In genomic region chr11:63858628-63859550, GRCh38 we compare ENCODE assay signal across 12 cellular contexts. TPM values are rescaled to one million over a fixed set of nuclear protein-coding genes. Genes with fewer than 3 reads are reported as not detected.
DNase-seq lines count a peak whose midpoint lies in the region; ATAC-seq and TF ChIP-seq lines count a peak whose summit lies in the region.
"Had no signal": no experiment of that assay in that cellular context is flagged by ENCODE, and none has a peak within 500 bp of the region (broad histone marks: within the 10 kb centered on the region; RNA-seq: fewer than 3 reads in every experiment).

No MANE protein-coding gene starts in this region.

- H3K9ac ChIP-seq in IMR-90 (ENCODE audit: low read depth, low read length) (no peak overlapping the region), smooth muscle cell (ENCODE audit: low read depth) (no peak overlapping the region)

- DNase-seq in IMR-90 (peak; percentile 90), amniotic epithelial cell (ENCODE audit: low read depth) (peak; percentile 99), right cardiac atrium (peak; percentile 44 to 74 (median 72)), smooth muscle cell (lab: John Stamatoyannopoulos, UW; ENCODE audit: unreplicated experiment) (no peak), T1000 (lab: John Stamatoyannopoulos, UW) (no peak), NCI-H526 (lab: John Stamatoyannopoulos, UW) (no peak), middle frontal gyrus (ENCODE audit: extremely low spot score, low spot score) (no peak), GM19238 (ENCODE audit: insufficient read length, low spot score) (no peak)
- DNase-seq: activated naive CD4-positive, alpha-beta T cell treated with Interleukin-2 at 50 U/mL for 16 hours; stimulated activated CD4-positive, alpha-beta T cell treated with anti-CD3 and anti-CD28 coated beads, Interleukin-15, amount 100 ng/mL, for 24 hours had no signal

- POLR2A ChIA-PET in IMR-90 (lab: Charles Lee; ENCODE audit: unreplicated experiment), result no interaction called here

- H3K79me1 ChIP-seq in IMR-90 (ENCODE audit: low read depth in 1 of 2, low read length in 2 of 2), result peaks cover 33 to 71% of the 10 kb centered on the region in 2 experiments

- no peak overlapping the region for H4K5ac ChIP-seq in IMR-90 (ENCODE audit: low read depth, low read length)

- CTCF ChIA-PET in IMR-90 (lab: Yijun Ruan, JAX), result interaction anchor here (1.0 kb wide), 1 partner anchor 13 kb away, joined by 5 read pairs; no protein-coding TSS in a partner anchor

- H2BK20ac ChIP-seq in IMR-90 (ENCODE audit: low read depth, low read length), result no peak overlapping the region

- no peak overlapping the region for H3K4ac ChIP-seq in IMR-90 (ENCODE audit: low read depth, low read length)

- H2AFZ ChIP-seq in IMR-90 (replicated peaks; ENCODE audit: low read length, poor library complexity) (no peak overlapping the region), smooth muscle cell (ENCODE audit: low read depth) (no peak overlapping the region)

- H2AK9ac ChIP-seq in IMR-90 (replicated peaks; ENCODE audit: low read depth, low read length, poor library complexity), result no peak overlapping the region

- peaks cover 33% of the 10 kb centered on the region for H4K20me1 ChIP-seq in IMR-90 (ENCODE audit: insufficient read depth, low read length)
- H4K20me1 ChIP-seq in smooth muscle cell (ENCODE audit: low read depth), result peaks cover 98% of the 10 kb centered on the region

- no TSS peak for BruUV-seq in IMR-90 (replicated peaks; lab: Mats Ljungman, UMichigan)

- no peak overlapping the region for H2BK120ac ChIP-seq in IMR-90 (ENCODE audit: low read depth, low read length)

- no peak overlapping the region for H3K18ac ChIP-seq in IMR-90 (ENCODE audit: low read depth, low read length)

- H3K9me3 ChIP-seq in IMR-90 (ENCODE audit: control insufficient read depth, insufficient read depth, low read length) (no peaks in the 10 kb centered on the region), right cardiac atrium (ENCODE audit: control insufficient read depth, low read length) (no peaks in the 10 kb centered on the region), smooth muscle cell (replicated peaks; ENCODE audit: low read depth) (no peaks in the 10 kb centered on the region)
- H3K9me3 ChIP-seq: SJSA1 had no signal

- no peak overlapping the region for H4K8ac ChIP-seq in IMR-90 (ENCODE audit: low read depth in 2 of 2, low read length in 2 of 2)

- H3K4me2 ChIP-seq in IMR-90 (ENCODE audit: low read depth, low read length) (no peak overlapping the region), smooth muscle cell (no peak overlapping the region)

- peaks cover 3% of the 10 kb centered on the region for H3F3A ChIP-seq in smooth muscle cell (ENCODE audit: low read depth)

- H3K27me3 ChIP-seq in IMR-90 (ENCODE audit: control insufficient read depth, insufficient read depth, low read length), result no peaks in the 10 kb centered on the region
- H3K27me3 ChIP-seq in right cardiac atrium (ENCODE audit: control insufficient read depth, insufficient read depth), result no peaks in the 10 kb centered on the region
- no peaks in the 10 kb centered on the region for H3K27me3 ChIP-seq in smooth muscle cell (ENCODE audit: low read depth)
- H3K27me3 ChIP-seq: SJSA1 had no signal

- in situ Hi-C loops in IMR-90 (cut with MboI; ENCODE audit: low sequenced_read_pairs), result no loop called here

- intact Hi-C loops in IMR-90 (cut with micrococcal nuclease) (no loop called here), right cardiac atrium (cut with DNase I) (no loop called here)

- H2BK5ac ChIP-seq in IMR-90 (ENCODE audit: low read depth, low read length, poor library complexity, severe bottlenecking), result no peak overlapping the region

- H2AK5ac ChIP-seq in IMR-90 (ENCODE audit: low read depth, low read length), result no peak overlapping the region

- no peak overlapping the region for H2BK15ac ChIP-seq in IMR-90 (ENCODE audit: low read depth, low read length)

- peaks cover 10% of the 10 kb centered on the region; the same call in 1 of the 2 replicates for H3K9me1 ChIP-seq in IMR-90 (ENCODE audit: insufficient read depth, low read length)

- dilution Hi-C loops in IMR-90 (cut with HindIII; ENCODE audit: low sequenced_read_pairs, unreplicated experiment), result no loop called here

- no peak overlapping the region for H3K14ac ChIP-seq in IMR-90 (replicated peaks; ENCODE audit: low read depth, low read length)

- no peak for TF ChIP-seq POLR2A in IMR-90 (IDR thresholded peaks at IDR 0.05; ENCODE audit: low read depth, low read length)

- no peak overlapping the region for H3K4me3 ChIP-seq in IMR-90 (ENCODE audit: insufficient read depth, low read depth, low read length)
- no peak overlapping the region for H3K4me3 ChIP-seq in right cardiac atrium (ENCODE audit: low read length)
- H3K4me3 ChIP-seq in smooth muscle cell, result no peak overlapping the region
- H3K4me3 ChIP-seq: SJSA1 had no signal

- H3K36me3 ChIP-seq in IMR-90 (ENCODE audit: control insufficient read depth, insufficient read depth, low read length), result peaks cover 8% of the 10 kb centered on the region; the same call in 1 of the 2 replicates
- H3K36me3 ChIP-seq in smooth muscle cell (ENCODE audit: low read depth), result no peaks in the 10 kb centered on the region

- H3K23ac ChIP-seq in IMR-90 (ENCODE audit: low read depth, low read length), result no peak overlapping the region

- no peak overlapping the region for H4K91ac ChIP-seq in IMR-90 (ENCODE audit: insufficient read depth, low read depth, low read length)

- peak; percentile 71 for ATAC-seq in IMR-90 (ENCODE audit: low read depth)
- ATAC-seq in right cardiac atrium, result peak; percentile 76 to 88

- 65% methylated on average over 5 of the region's 11 CpGs; no CpG with 5 or more reads in 1 of the 2 experiments for WGBS in IMR-90 (ENCODE audit: extremely low coverage in 2 of 2, insufficient read length in 1 of 2), 2 experiments
- WGBS in right cardiac atrium, result 77% methylated on average over 11 of the region's 11 CpGs
- WGBS in smooth muscle cell (ENCODE audit: low lambda C conversion rate), result 80% methylated on average over 11 of the region's 11 CpGs

- no peak for TF ChIP-seq RAD21 in IMR-90 (IDR thresholded peaks at IDR 0.05; ENCODE audit: low read length)

- H3K79me2 ChIP-seq in smooth muscle cell (ENCODE audit: low read depth), result peaks cover 59% of the 10 kb centered on the region

- H3K27ac ChIP-seq in IMR-90 (ENCODE audit: insufficient read depth, low read length), result no peak overlapping the region
- no peak overlapping the region for H3K27ac ChIP-seq in right cardiac atrium (ENCODE audit: low read length)
- peak overlapping the region; percentile 11 for H3K27ac ChIP-seq in smooth muscle cell (ENCODE audit: low read depth)
- H3K27ac ChIP-seq: SJSA1 had no signal

- no peak overlapping the region for H3K56ac ChIP-seq in IMR-90 (ENCODE audit: extremely low read depth, insufficient read depth, low read length)

- H3K4me1 ChIP-seq in IMR-90 (ENCODE audit: control insufficient read depth, insufficient read depth, low read length), result peaks cover 7% of the 10 kb centered on the region
- H3K4me1 ChIP-seq in right cardiac atrium (ENCODE audit: control insufficient read depth, insufficient read depth, low read length), result peaks cover 2% of the 10 kb centered on the region
- H3K4me1 ChIP-seq in smooth muscle cell (ENCODE audit: low read depth), result peaks cover 9% of the 10 kb centered on the region
- H3K4me1 ChIP-seq: SJSA1 had no signal

- TF ChIP-seq CTCF in IMR-90 (conservative IDR thresholded peaks at IDR 0.05; ENCODE audit: low read depth, low read length) (no peak), smooth muscle cell (IDR thresholded peaks at IDR 0.05; ENCODE audit: borderline replicate concordance, insufficient read depth, poor library complexity, severe bottlenecking) (no peak)

TF ChIP-seq in IMR-90, 13 proteins besides CTCF, POLR2A, EP300 and RAD21:
- TF ChIP-seq CEBPB (IDR thresholded peaks at IDR 0.05; ENCODE audit: low read depth, low read length) (peak; percentile 95), CHD1 (IDR thresholded peaks at IDR 0.05; ENCODE audit: low read depth, low read length) (no peak), RCOR1 (IDR thresholded peaks at IDR 0.05; ENCODE audit: insufficient replicate concordance, low read length) (peak; percentile 70), MXI1 (IDR thresholded peaks at IDR 0.05; ENCODE audit: borderline replicate concordance, low read depth, low read length) (no peak)

RNA-seq across cellular contexts. Expression of gene MARK2, which starts 20.0 kb away (rescaled TPM):
- 6.6 and 7.2 TPM in 2 replicates for total RNA-seq in IMR-90 (2012; rRNA removed)
- polyA plus RNA-seq in IMR-90 (2012; rRNA removed), result 17.3 and 19.9 TPM in 2 replicates
- 13.2 and 14.5 TPM in 2 replicates for polyA plus RNA-seq in IMR-90 (2012; cell fraction: cytosol; rRNA removed)
- polyA plus RNA-seq in IMR-90 (2012; cell fraction: nucleus; rRNA removed; ENCODE audit: low replicate concordance), result 17.4 and 22.9 TPM in 2 replicates
- 10 to 100 TPM; 31.3 to 45.3 (median 41.1) TPM for total RNA-seq in right cardiac atrium
- 20.0 TPM for polyA plus RNA-seq in right cardiac atrium
- total RNA-seq in smooth muscle cell, result 14.2 and 16.9 TPM in 2 replicates
- 23.3 and 32.4 TPM in 2 replicates for polyA plus RNA-seq in smooth muscle cell

RNA-seq across cellular contexts. Expression of gene SPINDOC, which starts 45.6 kb away (rescaled TPM):
- total RNA-seq in IMR-90 (2012; rRNA removed) (10.0 and 11.9 TPM in 2 replicates), right cardiac atrium (10 to 100 TPM; 12.8 to 18.8 (median 17.4) TPM), smooth muscle cell (13.6 and 15.3 TPM in 2 replicates)
- polyA plus RNA-seq in IMR-90 (2012; rRNA removed) (29.9 and 39.0 TPM in 2 replicates), right cardiac atrium (13.6 TPM), smooth muscle cell (12.1 and 13.7 TPM in 2 replicates)
- 34.0 and 34.1 TPM in 2 replicates for polyA plus RNA-seq in IMR-90 (2012; cell fraction: cytosol; rRNA removed)
- 23.5 and 34.0 TPM in 2 replicates for polyA plus RNA-seq in IMR-90 (2012; cell fraction: nucleus; rRNA removed; ENCODE audit: low replicate concordance)

RNA-seq across cellular contexts. Expression of gene RCOR2, which starts 58.1 kb away (rescaled TPM):
- 0.56 and 0.90 TPM in 2 replicates for total RNA-seq in IMR-90 (2012; rRNA removed)
- polyA plus RNA-seq in IMR-90 (2012; rRNA removed), result 2.0 and 2.4 TPM in 2 replicates
- polyA plus RNA-seq in IMR-90 (2012; cell fraction: cytosol; rRNA removed), result 1.9 and 2.9 TPM in 2 replicates
- 5.0 and 5.7 TPM in 2 replicates for polyA plus RNA-seq in IMR-90 (2012; cell fraction: nucleus; rRNA removed; ENCODE audit: low replicate concordance)
- 10 to 100 TPM in 1 of 4 donors, 1 to 10 TPM in 3; 1.6 to 10.1 (median 8.7) TPM for total RNA-seq in right cardiac atrium
- polyA plus RNA-seq in right cardiac atrium, result 3.2 TPM
- 5.5 and 8.5 TPM in 2 replicates for total RNA-seq in smooth muscle cell
- 8.3 and 8.7 TPM in 2 replicates for polyA plus RNA-seq in smooth muscle cell
- polyA plus RNA-seq: IgD-negative memory B cell had no signal

Comparison
In these comparisons a context has a peak if more than half of its experiments do, and no peak if none do; other contexts are left out.
1. DNase-seq: peak in IMR-90 (single experiment), amniotic epithelial cell (single experiment) and right cardiac atrium (3 of 3); none in smooth muscle cell (single experiment), T1000 (single experiment), NCI-H526 (0 of 2), middle frontal gyrus (single experiment) and GM19238 (single experiment).